In genomic region chr20:3749689-3750639, GRCh38 we compare ENCODE assay signal across 2 cellular contexts.
A peak's percentile ranks its signal among the peaks of the same experiment; 100 is the strongest.
TF ChIP-seq lines count a peak whose summit lies in the region.

No MANE protein-coding gene starts in this region.

TF ChIP-seq in GM23338, 12 proteins besides CTCF, POLR2A, EP300 and RAD21:
- peak; percentile 36; the same call in 1 of the 2 replicates for TF ChIP-seq POLR2AphosphoS5 (IDR thresholded peaks at IDR 0.05; ENCODE audit: low read depth)
- no peak for TF ChIP-seq EZH2phosphoT487 (IDR thresholded peaks at IDR 0.05; ENCODE audit: unreplicated experiment)
- peak; percentile 50; the same call in 1 of the 2 replicates for TF ChIP-seq CREB1 (CRISPR knock-in tag; IDR thresholded peaks at IDR 0.05; ENCODE audit: low read depth)
- TF ChIP-seq ZNF114 (CRISPR knock-in tag; IDR thresholded peaks at IDR 0.05), result no peak
- TF ChIP-seq REST (IDR thresholded peaks at IDR 0.05; ENCODE audit: unreplicated experiment), result no peak
- no peak for TF ChIP-seq EZH2 (IDR thresholded peaks at IDR 0.05; ENCODE audit: low read depth, unreplicated experiment)

TF ChIP-seq in SK-N-SH, 30 proteins besides CTCF, POLR2A, EP300 and RAD21:
- 0 out of 2 replicates have a peak, but pooled peaks have one; percentile 19 for TF ChIP-seq FOXM1 (IDR thresholded peaks at IDR 0.05; ENCODE audit: low read depth)
- no peak for TF ChIP-seq TEAD4 (IDR thresholded peaks at IDR 0.05; ENCODE audit: borderline replicate concordance, insufficient read depth)
- TF ChIP-seq SIN3A (IDR thresholded peaks at IDR 0.05; ENCODE audit: borderline replicate concordance, low read depth, low read length), result peak; percentile 48; the same call in 1 of the 2 replicates
- TF ChIP-seq RCOR1 (IDR thresholded peaks at IDR 0.05; ENCODE audit: low read length), result no peak
- peak; percentile 55 for TF ChIP-seq SMC3 (IDR thresholded peaks at IDR 0.05; ENCODE audit: low read depth, low read length)
- TF ChIP-seq NRF1 (IDR thresholded peaks at IDR 0.05; ENCODE audit: low read depth, low read length), result peak; percentile 41; the same call in 1 of the 2 replicates
- TF ChIP-seq MAX (IDR thresholded peaks at IDR 0.05; ENCODE audit: low read depth), result 0 out of 2 replicates have a peak, but pooled peaks have one; percentile 33
- 0 out of 2 replicates have a peak, but pooled peaks have one; percentile 14 for TF ChIP-seq POLR2AphosphoS5 (IDR thresholded peaks at IDR 0.05; ENCODE audit: low read depth, low read length)
